In genomic region chr11:128476729-128477128, GRCh38 we compare ENCODE assay signal across 11 cellular contexts.
A peak's percentile ranks its signal among the peaks of the same experiment; 100 is the strongest.
DNase-seq lines count a peak whose midpoint lies in the region; ATAC-seq and TF ChIP-seq lines count a peak whose summit lies in the region.
"Had no signal": no experiment of that assay in that cellular context is flagged by ENCODE, and none has a peak within 500 bp of the region (broad histone marks: within the 10 kb centered on the region; RNA-seq: fewer than 3 reads in every experiment).

No MANE protein-coding gene starts in this region.

- H3K27ac Mint-ChIP-seq in activated CD8-positive, alpha-beta memory T cell treated with anti-CD3 and anti-CD28 coated beads, Interleukin-2, amount 10 ng/mL, durations not matched to agents 7 days and 5 days: peak overlapping the region; percentile 95
- peak overlapping the region; percentile 100 for H3K27ac Mint-ChIP-seq in activated T-cell treated with anti-CD3 and anti-CD28 coated beads, Interleukin-2, amount 50 U/mL, for 72 hours

- peaks cover 40% of the 10 kb centered on the region for H3K36me3 ChIP-seq in thymus (ENCODE audit: control insufficient read depth, insufficient read depth)
- peaks cover 21 to 61% (median 43%) of the 10 kb centered on the region in 4 donors for H3K36me3 ChIP-seq in stomach
- H3K36me3 ChIP-seq: breast epithelium had no signal

- H3K9me3 ChIP-seq in thymus (ENCODE audit: control insufficient read depth) (no peaks in the 10 kb centered on the region), stomach (no peaks in the 10 kb centered on the region)
- H3K9me3 ChIP-seq: breast epithelium, tibial artery had no signal

- CTCF ChIA-PET in activated CD8-positive, alpha-beta memory T cell treated with anti-CD3 and anti-CD28 coated beads, Interleukin-2, amount 10 ng/mL, durations not matched to agents 7 days and 5 days (lab: Charles Lee): interaction anchor here (0.6 to 6.7 kb wide), 21 partner anchors 8 to 319 kb away, joined by 3 to 37 read pairs (median 4); no protein-coding TSS in a partner anchor

- H3K4me1 ChIP-seq in thymus (ENCODE audit: control insufficient read depth, insufficient read depth, low read length): peaks cover 75% of the 10 kb centered on the region
- H3K4me1 ChIP-seq in stomach: peaks cover 32 to 91% (median 75%) of the 10 kb centered on the region in 4 donors

- no peak for TF ChIP-seq EP300 in stomach (IDR thresholded peaks at IDR 0.05)

- intact Hi-C loops in stomach (cut with DNase I; ENCODE audit: low total_unique reads): no loop called here

- no peaks in the 10 kb centered on the region for H3K9me3 Mint-ChIP-seq in activated CD8-positive, alpha-beta memory T cell treated with anti-CD3 and anti-CD28 coated beads, Interleukin-2, amount 10 ng/mL, durations not matched to agents 7 days and 5 days (ENCODE audit: low read depth)
- no peaks in the 10 kb centered on the region for H3K9me3 Mint-ChIP-seq in activated T-cell treated with anti-CD3 and anti-CD28 coated beads, Interleukin-2, amount 50 U/mL, for 72 hours

- no peak for TF ChIP-seq POLR2A in stomach (IDR thresholded peaks at IDR 0.05)

- H3K27me3 ChIP-seq in thymus (ENCODE audit: control insufficient read depth, insufficient read depth) (no peaks in the 10 kb centered on the region), stomach (no peaks in the 10 kb centered on the region)
- H3K27me3 ChIP-seq: breast epithelium, tibial artery had no signal

- peaks cover 99% of the 10 kb centered on the region for H3K4me1 Mint-ChIP-seq in activated CD8-positive, alpha-beta memory T cell treated with anti-CD3 and anti-CD28 coated beads, Interleukin-2, amount 10 ng/mL, durations not matched to agents 7 days and 5 days
- peaks cover 99% of the 10 kb centered on the region for H3K4me1 Mint-ChIP-seq in activated T-cell treated with anti-CD3 and anti-CD28 coated beads, Interleukin-2, amount 50 U/mL, for 72 hours (ENCODE audit: low read depth)

- 8% methylated on average over 7 of the region's 7 CpGs for WGBS in thymus
- WGBS in stomach, 5 donors: 49 to 89% (median 73%) methylated on average over 7 of the region's 7 CpGs

- DNase-seq in activated CD8-positive, alpha-beta memory T cell treated with anti-CD3 and anti-CD28 coated beads, Interleukin-2, amount 10 ng/mL, durations not matched to agents 7 days and 5 days: peak; percentile 88
- no peak for DNase-seq in activated CD8-positive, alpha-beta memory T cell treated with anti-CD3 and anti-CD28 coated beads, Interleukin-2, amount 50 U/mL, for 48 hours
- peak; percentile 77 to 80 for DNase-seq in activated T-cell treated with anti-CD3 and anti-CD28 coated beads, Interleukin-2, amount 50 U/mL, for 72 hours
- DNase-seq in left kidney (ENCODE audit: low read depth, low spot score) (peak; percentile 49), NCI-H2171 treated with DMSO at 0.1 percent for 48 hours (lab: John Stamatoyannopoulos, UW) (no peak), stomach (no peak), superior temporal gyrus (ENCODE audit: extremely low spot score) (no peak)
- DNase-seq: IMR-90, tibial artery had no signal

- peaks cover 95% of the 10 kb centered on the region for H3K36me3 Mint-ChIP-seq in activated CD8-positive, alpha-beta memory T cell treated with anti-CD3 and anti-CD28 coated beads, Interleukin-2, amount 10 ng/mL, durations not matched to agents 7 days and 5 days
- H3K36me3 Mint-ChIP-seq in activated T-cell treated with anti-CD3 and anti-CD28 coated beads, Interleukin-2, amount 50 U/mL, for 72 hours (ENCODE audit: insufficient read depth in 2 of 2): peaks cover 52 to 80% of the 10 kb centered on the region in 2 donors

- H3K4me3 Mint-ChIP-seq in activated CD8-positive, alpha-beta memory T cell treated with anti-CD3 and anti-CD28 coated beads, Interleukin-2, amount 10 ng/mL, durations not matched to agents 7 days and 5 days: peak overlapping the region; percentile 59
- H3K4me3 Mint-ChIP-seq in activated T-cell treated with anti-CD3 and anti-CD28 coated beads, Interleukin-2, amount 50 U/mL, for 72 hours: peak overlapping the region; percentile 80 to 95

- H3K4me3 ChIP-seq in thymus (ENCODE audit: low read length) (peak overlapping the region; percentile 35), stomach (no peak overlapping the region)
- H3K4me3 ChIP-seq: breast epithelium, tibial artery had no signal

- TF ChIP-seq CTCF in stomach (IDR thresholded peaks at IDR 0.05): no peak

- peak; percentile 54 for ATAC-seq in activated CD8-positive, alpha-beta memory T cell treated with anti-CD3 and anti-CD28 coated beads, Interleukin-2, amount 10 ng/mL, durations not matched to agents 7 days and 5 days
- ATAC-seq in activated T-cell treated with anti-CD3 and anti-CD28 coated beads, Interleukin-2, amount 50 U/mL, for 72 hours (replicated peaks in 1 of 2): peak; percentile 32 to 34

- H3K27ac ChIP-seq in thymus (ENCODE audit: low read depth) (peak overlapping the region; percentile 93), stomach (peak overlapping the region in 2 of 5 donors; percentile 62 to 78)
- H3K27ac ChIP-seq: tibial artery had no signal

- H3K27me3 Mint-ChIP-seq in activated CD8-positive, alpha-beta memory T cell treated with anti-CD3 and anti-CD28 coated beads, Interleukin-2, amount 10 ng/mL, durations not matched to agents 7 days and 5 days: no peaks in the 10 kb centered on the region
- no peaks in the 10 kb centered on the region for H3K27me3 Mint-ChIP-seq in activated T-cell treated with anti-CD3 and anti-CD28 coated beads, Interleukin-2, amount 50 U/mL, for 72 hours (ENCODE audit: low read depth)

Comparison
In these comparisons a context has a peak if more than half of its experiments do, and no peak if none do; other contexts are left out.
1. DNase-seq: peak in activated CD8-positive, alpha-beta memory T cell treated with anti-CD3 and anti-CD28 coated beads, Interleukin-2, amount 10 ng/mL, durations not matched to agents 7 days and 5 days (single experiment), activated T-cell treated with anti-CD3 and anti-CD28 coated beads, Interleukin-2, amount 50 U/mL, for 72 hours (2 of 2) and left kidney (single experiment); none in activated CD8-positive, alpha-beta memory T cell treated with anti-CD3 and anti-CD28 coated beads, Interleukin-2, amount 50 U/mL, for 48 hours (single experiment), NCI-H2171 treated with DMSO at 0.1 percent for 48 hours (single experiment), stomach (single experiment) and superior temporal gyrus (single experiment).